In the genomic region with DNA sequence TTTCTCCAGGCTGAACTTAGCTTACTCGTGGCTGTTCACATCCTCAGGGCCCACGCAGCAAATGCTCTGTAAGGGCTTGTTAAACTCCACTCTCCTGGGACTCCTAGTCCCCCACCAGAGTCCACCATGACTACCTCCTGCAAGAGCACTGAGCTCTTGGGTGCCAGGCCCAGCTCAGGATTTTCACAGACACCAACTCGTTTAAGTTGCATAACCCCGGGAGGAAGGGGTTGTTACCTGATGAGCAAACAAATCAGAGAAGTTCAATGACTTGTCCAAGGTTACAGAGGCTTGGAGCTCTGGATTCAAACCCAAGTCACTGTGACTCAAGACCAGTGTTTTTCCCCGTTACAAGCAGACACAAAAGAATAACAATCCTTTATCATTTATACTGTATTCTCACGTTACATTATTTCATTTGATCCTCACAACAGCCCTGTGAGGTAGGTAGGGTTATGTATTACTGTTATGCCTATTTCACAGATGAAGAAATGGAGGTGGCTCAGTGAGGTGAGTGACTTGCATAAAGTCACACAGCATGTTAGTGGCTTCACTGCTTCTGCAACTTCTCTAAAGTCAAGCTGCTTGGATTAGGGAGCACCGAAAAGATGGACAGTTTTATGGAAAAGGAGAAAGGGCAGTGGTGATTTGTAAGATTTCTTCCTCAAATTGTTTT, we compare ENCODE assay signal across 1 cellular context.
TF ChIP-seq lines count a peak whose summit lies in the region.

No MANE protein-coding gene starts in this region.

TF ChIP-seq in A549, 52 proteins besides CTCF, POLR2A, EP300 and RAD21:
- TF ChIP-seq HOXB13 (CRISPR knock-in tag; IDR thresholded peaks at IDR 0.05; ENCODE audit: low read depth) (no peak), NFE2L2 (conservative IDR thresholded peaks at IDR 0.05; ENCODE audit: low read length) (peak; percentile 20; the same call in 1 of the 2 replicates), BHLHE40 (IDR thresholded peaks at IDR 0.05; ENCODE audit: low read depth, low read length) (no peak), PHF8 (IDR thresholded peaks at IDR 0.05; ENCODE audit: borderline replicate concordance, low read depth) (no peak)
